In genomic region chr2:73370348-73370747, GRCh38 we compare ENCODE assay signal across 35 cellular contexts.
"Had no signal": no experiment of that assay in that cellular context is flagged by ENCODE, and none has a peak within 500 bp of the region (broad histone marks: within the 10 kb centered on the region; RNA-seq: fewer than 3 reads in every experiment).

No MANE protein-coding gene starts in this region.

- H3K4me2 ChIP-seq: KMS-11 had no signal

- DNase-seq: Karpas-422, Kasumi-1, MG63, MM.1S, MV-4-11, NCI-H1048, NCI-H1092, NCI-H1092 treated with DMSO at 0.1 percent for 48 hours, NCI-H1105, NCI-H1105 treated with DMSO at 0.1 percent for 48 hours, NCI-H1417, NCI-H1417 treated with DMSO at 0.1 percent for 48 hours, NCI-H1436, NCI-H1436 treated with DMSO at 0.1 percent for 48 hours, NCI-H146, NCI-H1694, NCI-H1694 treated with DMSO at 0.1 percent for 48 hours, NCI-H187, NCI-H187 treated with DMSO at 0.1 percent for 48 hours, NCI-H1930, NCI-H2029, NCI-H2029 treated with DMSO at 0.1 percent for 48 hours, NCI-H2081, NCI-H2081 treated with DMSO at 0.1 percent for 48 hours, NCI-H2107, NCI-H2171, NCI-H2171 treated with DMSO at 0.1 percent for 48 hours, NCI-H2227 treated with DMSO at 0.1 percent for 48 hours, NCI-H226, NCI-H345, NCI-H446, NCI-H446 treated with DMSO at 0.1 percent for 48 hours, NCI-H510A, NCI-H510A treated with DMSO at 0.1 percent for 48 hours had no signal

- H3K4me3 ChIP-seq: MG63 had no signal

- H3K36me3 ChIP-seq: MG63 had no signal

- H3K9me3 ChIP-seq: MG63 had no signal

- H3K27ac ChIP-seq: KMS-11 had no signal

- H3K9ac ChIP-seq: KMS-11 had no signal
